Comparison of ENCODE assay signal across 1 cellular context in genomic region chr2:139259422-139260051, GRCh38.
TF ChIP-seq lines count a peak whose summit lies in the region.

No MANE protein-coding gene starts in this region.

TF ChIP-seq in HepG2, 621 proteins besides CTCF, POLR2A, EP300 and RAD21 (continued from another document and continues in another):
- TF ChIP-seq GMEB2 (CRISPR knock-in tag; IDR thresholded peaks at IDR 0.05; ENCODE audit: low read depth), result no peak
- TF ChIP-seq ZNF629 (CRISPR knock-in tag; conservative IDR thresholded peaks at IDR 0.05), result no peak
- no peak for TF ChIP-seq LCORL (IDR thresholded peaks at IDR 0.05)
- 0 out of 2 replicates have a peak, but pooled peaks have one; percentile 19 for TF ChIP-seq LCORL (CRISPR knock-in tag; IDR thresholded peaks at IDR 0.05)
- TF ChIP-seq MTA3 (CRISPR knock-in tag; IDR thresholded peaks at IDR 0.05), result no peak
- TF ChIP-seq SUZ12 (IDR thresholded peaks at IDR 0.05; ENCODE audit: low read depth, low read length), result no peak
- TF ChIP-seq HNF1B (CRISPR knock-in tag; IDR thresholded peaks at IDR 0.05), result no peak
- no peak for TF ChIP-seq NFAT5 (CRISPR knock-in tag; IDR thresholded peaks at IDR 0.05)
- no peak for TF ChIP-seq ZNF775 (CRISPR knock-in tag; IDR thresholded peaks at IDR 0.05; ENCODE audit: borderline replicate concordance)
- no peak for TF ChIP-seq MBNL3 (CRISPR knock-in tag; conservative IDR thresholded peaks at IDR 0.05)
- TF ChIP-seq SALL2 (CRISPR knock-in tag; IDR thresholded peaks at IDR 0.05), result no peak
- no peak for TF ChIP-seq ZFP36L1 (CRISPR knock-in tag; IDR thresholded peaks at IDR 0.05)
- TF ChIP-seq MLX (CRISPR knock-in tag; IDR thresholded peaks at IDR 0.05), result no peak
- TF ChIP-seq ZNF776 (CRISPR knock-in tag; IDR thresholded peaks at IDR 0.05), result no peak
- TF ChIP-seq SOX13 (IDR thresholded peaks at IDR 0.05), result no peak
- peak in 1 of 2 experiments; percentile 62; a peak in 1 of 4 replicates for TF ChIP-seq SOX13 (CRISPR knock-in tag; conservative IDR thresholded peaks at IDR 0.05 in 1 of 2, IDR thresholded peaks at IDR 0.05 in 1 of 2)
- TF ChIP-seq AHDC1 (CRISPR knock-in tag; IDR thresholded peaks at IDR 0.05; ENCODE audit: borderline replicate concordance), result peak; percentile 95
- no peak for TF ChIP-seq ZNF20 (CRISPR knock-in tag; IDR thresholded peaks at IDR 0.05)
- TF ChIP-seq SATB2 (CRISPR knock-in tag; IDR thresholded peaks at IDR 0.05), result no peak
- TF ChIP-seq ZNF160 (CRISPR knock-in tag; IDR thresholded peaks at IDR 0.05), result no peak
- no peak for TF ChIP-seq SRSF4 (IDR thresholded peaks at IDR 0.05; ENCODE audit: low read depth, low read length, poor library complexity, severe bottlenecking)
- no peak for TF ChIP-seq ZNF75D (CRISPR knock-in tag; IDR thresholded peaks at IDR 0.05; ENCODE audit: borderline replicate concordance)
- no peak for TF ChIP-seq ZFP62 (CRISPR knock-in tag; IDR thresholded peaks at IDR 0.05)
- no peak for TF ChIP-seq ZNF607 (CRISPR knock-in tag; IDR thresholded peaks at IDR 0.05; ENCODE audit: borderline replicate concordance)
- no peak for TF ChIP-seq ZNF318 (CRISPR knock-in tag; IDR thresholded peaks at IDR 0.05)
- TF ChIP-seq ZNF34 (CRISPR knock-in tag; IDR thresholded peaks at IDR 0.05; ENCODE audit: borderline replicate concordance), result no peak
- no peak for TF ChIP-seq TOE1 (CRISPR knock-in tag; IDR thresholded peaks at IDR 0.05)
- TF ChIP-seq FOXP4 (CRISPR knock-in tag; IDR thresholded peaks at IDR 0.05), result peak; percentile 69
- TF ChIP-seq ETV5 (CRISPR knock-in tag; IDR thresholded peaks at IDR 0.05; ENCODE audit: borderline replicate concordance), result no peak; the same call in 1 of the 2 replicates
- no peak for TF ChIP-seq ARNT (IDR thresholded peaks at IDR 0.05)
- TF ChIP-seq ZBTB21 (CRISPR knock-in tag; IDR thresholded peaks at IDR 0.05), result no peak
- TF ChIP-seq ZNF891 (CRISPR knock-in tag; IDR thresholded peaks at IDR 0.05), result no peak
- no peak for TF ChIP-seq MZF1 (CRISPR knock-in tag; IDR thresholded peaks at IDR 0.05; ENCODE audit: borderline replicate concordance)
- TF ChIP-seq ARNT2 (CRISPR knock-in tag; IDR thresholded peaks at IDR 0.05; ENCODE audit: low read depth), result no peak
- no peak for TF ChIP-seq TRIM24 (CRISPR knock-in tag; IDR thresholded peaks at IDR 0.05)
